8 cellular contexts compared by ENCODE assay signal in genomic region chr7:39732837-39733804, GRCh38.
A peak's percentile ranks its signal among the peaks of the same experiment; 100 is the strongest.
DNase-seq lines count a peak whose midpoint lies in the region; ATAC-seq and TF ChIP-seq lines count a peak whose summit lies in the region.

No MANE protein-coding gene starts in this region.

- no peak for TF ChIP-seq CTCF in PC-9 (conservative IDR thresholded peaks at IDR 0.05)

- TSS peak; percentile 75 for BruUV-seq in PC-9 (replicated peaks; lab: Mats Ljungman, UMichigan)

- H3K27me3 ChIP-seq in PC-9 (ENCODE audit: insufficient read depth, low read depth) (no peaks in the 10 kb centered on the region), muscle layer of duodenum (ENCODE audit: low read depth, low read length) (no peaks in the 10 kb centered on the region)

- POLR2A ChIA-PET in PC-9 (lab: Charles Lee; ENCODE audit: unreplicated experiment), result interaction anchor here (0.6 to 0.9 kb wide), 3 partner anchors 9 to 1074 kb away, joined by 3 to 7 read pairs (median 5); no protein-coding TSS in a partner anchor

- no peaks in the 10 kb centered on the region for H3K36me3 ChIP-seq in PC-9 (ENCODE audit: low read depth)
- no peaks in the 10 kb centered on the region for H3K36me3 ChIP-seq in muscle layer of duodenum (ENCODE audit: control insufficient read depth in 1 of 2, insufficient read depth in 2 of 2, low read length in 2 of 2)

- no peaks in the 10 kb centered on the region for H3K9me3 ChIP-seq in PC-9 (ENCODE audit: insufficient read depth, low read depth)
- no peaks in the 10 kb centered on the region for H3K9me3 ChIP-seq in muscle layer of duodenum (ENCODE audit: control insufficient read depth in 1 of 2, low read length in 2 of 2)

- no peaks in the 10 kb centered on the region for H3K9me2 ChIP-seq in PC-9 (ENCODE audit: insufficient read depth)

- H3K4me2 ChIP-seq in PC-9, result peak overlapping the region; percentile 89

- CTCF ChIA-PET in PC-9 (lab: Charles Lee), result interaction anchor here (0.5 kb wide), 1 partner anchor 22 kb away, joined by 4 read pairs; no protein-coding TSS in a partner anchor

- peak; percentile 96 for ATAC-seq in GM21723 (IDR thresholded peaks at IDR 0.05; ENCODE audit: unreplicated experiment)
- peak; percentile 89 for ATAC-seq in esophagus mucosa

- H4K20me1 ChIP-seq in PC-9 (ENCODE audit: insufficient read depth), result no peaks in the 10 kb centered on the region

- H3K27ac ChIP-seq in PC-9, result peak overlapping the region; percentile 64
- H3K27ac ChIP-seq in muscle layer of duodenum (ENCODE audit: low read length), result peak overlapping the region; percentile 80

- H3K4me3 ChIP-seq in PC-9 (peak overlapping the region; percentile 61), muscle layer of duodenum (ENCODE audit: low read depth in 1 of 2, low read length in 2 of 2) (peak overlapping the region; percentile 74 to 89)

- intact Hi-C loops in PC-9 (cut with micrococcal nuclease; ENCODE audit: unreplicated experiment), result loop anchor here (5.0 kb wide), 2 partner anchors 214 to 399 kb away; partner anchors contain the start of gene MPLKIP

- H3K79me2 ChIP-seq in PC-9 (ENCODE audit: low read depth), result 0 out of 2 replicates have a peak, but pooled peaks cover 5% of the 10 kb centered on the region

- peaks cover 12% of the 10 kb centered on the region; the same call in 1 of the 2 replicates for H3F3A ChIP-seq in PC-9 (ENCODE audit: insufficient read depth, low read depth)

- peak overlapping the region; percentile 94 for H2AFZ ChIP-seq in PC-9

- DNase-seq in DMS53 treated with DMSO at 0.1 percent for 48 hours (lab: John Stamatoyannopoulos, UW; ENCODE audit: unreplicated experiment), result peak; percentile 80
- peak; percentile 96 for DNase-seq in KBM-7
- peak; percentile 81 to 86 for DNase-seq in PC-9
- DNase-seq in activated T-cell treated with anti-CD3 and anti-CD28 coated beads, Interleukin-2, amount 50 U/mL, for 48 hours, result peak; percentile 97 to 98
- DNase-seq in stimulated activated CD8-positive, alpha-beta memory T cell treated with anti-CD3 and anti-CD28 coated beads, Interleukin-7, amount 100 ng/mL, for 24 hours (ENCODE audit: low read depth), result peak; percentile 98

- H3K4me1 ChIP-seq in PC-9 (replicated peaks; ENCODE audit: insufficient read depth), result peaks cover 17% of the 10 kb centered on the region
- H3K4me1 ChIP-seq in muscle layer of duodenum (ENCODE audit: control insufficient read depth in 1 of 2, insufficient read depth in 2 of 2, low read length in 2 of 2), result peaks cover 8 to 13% of the 10 kb centered on the region in 2 donors

- in situ Hi-C loops in KBM-7 (cut with MboI; ENCODE audit: low pct_unique_long_range_greater_than_20kb, low sequenced_read_pairs), result loop anchor here (25.0 kb wide), 1 partner anchor 146 kb away; no protein-coding TSS in a partner anchor

Comparison
In these comparisons a context has a peak if more than half of its experiments do, and no peak if none do; other contexts are left out.
1. Peak in every context shown above with its lines: DNase-seq, ATAC-seq, H3K4me3 ChIP-seq and H3K27ac ChIP-seq.